13 cellular contexts compared by ENCODE assay signal in genomic region chr11:121253951-121254350, GRCh38.
"Had no signal": no experiment of that assay in that cellular context is flagged by ENCODE, and none has a peak within 500 bp of the region (broad histone marks: within the 10 kb centered on the region; RNA-seq: fewer than 3 reads in every experiment).

No MANE protein-coding gene starts in this region.

- H3K4me3 ChIP-seq: vagina had no signal

- FAIRE-seq: colon, keratinocyte had no signal

- ATAC-seq: activated CD4-positive, CD25-positive, alpha-beta regulatory T cell treated with anti-CD3 and anti-CD28 coated beads, Interleukin-2, amount 50 U/mL, for 24 hours; activated T-cell treated with anti-CD3 and anti-CD28 coated beads, Interleukin-2, amount 50 U/mL, for 4 hours; left ventricle myocardium superior had no signal

- DNase-seq: activated CD4-positive, alpha-beta T cell treated with anti-CD3 and anti-CD28 coated beads, Interleukin-2, amount 50 U/mL, for 48 hours; activated gamma-delta T cell; activated T-cell treated with anti-CD3 and anti-CD28 coated beads, Interleukin-2, amount 50 U/mL, for 4 hours; left ventricle myocardium superior; stimulated activated CD4-positive, alpha-beta T cell treated with anti-CD3 and anti-CD28 coated beads, Interleukin-2, amount 100 ng/mL, for 48 hours; stimulated activated CD8-positive, alpha-beta memory T cell treated with anti-CD3 and anti-CD28 coated beads, Interleukin-4, amount 100 ng/mL, for 48 hours had no signal

- H3K27me3 ChIP-seq: vagina had no signal

- H3K4me3 Mint-ChIP-seq: activated naive CD8-positive, alpha-beta T cell; activated T-cell treated with anti-CD3 and anti-CD28 coated beads, Interleukin-2, amount 50 U/mL, for 4 hours; stimulated activated naive CD8-positive, alpha-beta T cell treated with anti-CD3 and anti-CD28 coated beads, Interleukin-15, Interleukin-2, amounts not matched to agents 100 ng/mL and 50 ng/mL, for 24 hours; T-helper 2 cell treated with Interferon-gamma antibody and Interleukin-4, amounts not matched to agents 5 μg/mL and 100 μg/mL, for 36 hours had no signal

- H3K27ac ChIP-seq: vagina had no signal

- H3K9me3 ChIP-seq: vagina had no signal

- H3K9me3 Mint-ChIP-seq: stimulated activated naive CD8-positive, alpha-beta T cell treated with anti-CD3 and anti-CD28 coated beads, Interleukin-15, Interleukin-2, amounts not matched to agents 100 ng/mL and 50 ng/mL, for 24 hours; T-helper 2 cell treated with Interferon-gamma antibody and Interleukin-4, amounts not matched to agents 5 μg/mL and 100 μg/mL, for 36 hours had no signal

- H3K36me3 ChIP-seq: vagina had no signal

- H3K27ac Mint-ChIP-seq: activated naive CD8-positive, alpha-beta T cell; stimulated activated naive CD8-positive, alpha-beta T cell treated with anti-CD3 and anti-CD28 coated beads, Interleukin-15, Interleukin-2, amounts not matched to agents 100 ng/mL and 50 ng/mL, for 24 hours; T-helper 2 cell treated with Interferon-gamma antibody and Interleukin-4, amounts not matched to agents 5 μg/mL and 100 μg/mL, for 36 hours had no signal
